In the genomic region with DNA sequence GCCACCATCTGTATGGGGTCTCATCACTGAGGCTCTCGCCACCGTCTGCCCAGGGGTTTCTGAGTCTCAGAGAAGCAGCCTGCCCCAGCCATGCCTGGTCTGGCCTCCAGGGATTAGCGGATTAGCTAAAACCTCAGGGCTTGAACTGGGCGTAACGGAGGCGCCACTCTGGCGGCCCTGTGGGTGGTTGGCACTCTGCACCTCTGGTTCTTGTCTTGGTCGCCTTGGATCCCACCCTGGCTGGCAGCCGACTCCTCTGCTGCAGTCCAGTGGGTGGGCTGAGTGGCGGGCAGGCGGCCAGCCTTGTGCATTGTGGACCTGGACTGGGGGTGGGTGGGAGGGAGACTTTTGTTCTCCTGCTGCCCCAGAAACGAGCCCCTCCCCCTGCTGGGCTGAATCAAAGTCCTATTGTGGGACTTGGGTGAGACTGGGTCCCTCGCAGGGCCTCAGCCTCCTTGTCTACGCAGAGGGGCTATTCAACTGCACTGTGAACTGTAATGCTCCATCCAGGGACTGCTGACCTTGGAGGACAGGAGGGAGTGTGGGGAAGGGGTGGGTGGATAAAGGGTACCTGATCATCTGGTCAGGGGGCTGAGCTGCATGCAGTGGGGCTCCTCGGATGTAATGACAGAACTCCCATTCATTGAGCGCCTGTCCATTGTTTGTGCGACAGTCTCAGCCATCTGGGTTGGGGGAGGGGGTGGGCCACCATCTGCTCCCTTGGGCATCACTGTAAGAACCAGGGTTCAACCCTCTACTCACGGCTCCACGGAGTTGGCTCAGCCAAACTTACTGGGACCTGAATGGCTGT, we compare ENCODE assay signal across 13 cellular contexts. TPM values are rescaled to one million over a fixed set of nuclear protein-coding genes. Genes with fewer than 3 reads are reported as not detected.
A peak's percentile ranks its signal among the peaks of the same experiment; 100 is the strongest.
DNase-seq lines count a peak whose midpoint lies in the region; ATAC-seq and TF ChIP-seq lines count a peak whose summit lies in the region.
"Had no signal": no experiment of that assay in that cellular context is flagged by ENCODE, and none has a peak within 500 bp of the region (broad histone marks: within the 10 kb centered on the region; RNA-seq: fewer than 3 reads in every experiment).

No MANE protein-coding gene starts in this region.

- H3K4me1 ChIP-seq in gastroesophageal sphincter, result peaks cover 0 to 9% (median 0%) of the 10 kb centered on the region in 3 donors

- TF ChIP-seq POLR2A in gastroesophageal sphincter (IDR thresholded peaks at IDR 0.05), result no peak

- in situ Hi-C loops in G401 (cut with HindIII; ENCODE audit: low sequenced_read_pairs), result no loop called here

- intact Hi-C loops in posterior vena cava (cut with DNase I), result no loop called here

- DNase-seq in G401 (ENCODE audit: low spot score), result peak; percentile 9
- peak; percentile 95 to 98 for DNase-seq in NCI-H524 (lab: John Stamatoyannopoulos, UW)
- peak; percentile 73 for DNase-seq in posterior vena cava (ENCODE audit: low spot score)
- no peak for DNase-seq in GM19238 (ENCODE audit: insufficient read length, low spot score)
- DNase-seq in mucosa of gallbladder (ENCODE audit: low spot score), result no peak
- DNase-seq: activated CD8-positive, alpha-beta memory T cell treated with anti-CD3 and anti-CD28 coated beads for 24 hours; activated gamma-delta T cell treated with Interleukin-2 at 50 U/mL for 16 hours; CD4-positive, CD25-positive, alpha-beta regulatory T cell; NCI-H2081; stimulated activated naive CD4-positive, alpha-beta T cell treated with Interleukin-2 at 50 U/mL for 16 hours had no signal

- WGBS in gastroesophageal sphincter (ENCODE audit: low coverage in 1 of 2), 2 donors, result 60 to 80% methylated on average over 1 to 3 of the region's 19 CpGs

- TF ChIP-seq CTCF in gastroesophageal sphincter (IDR thresholded peaks at IDR 0.05), result no peak

- no peaks in the 10 kb centered on the region for H3K36me3 ChIP-seq in gastroesophageal sphincter

- TF ChIP-seq EP300 in gastroesophageal sphincter (IDR thresholded peaks at IDR 0.05), result no peak

- ATAC-seq in gastroesophageal sphincter (peak; percentile 41), HG02840 (IDR thresholded peaks at IDR 0.05; ENCODE audit: low FRiP score, unreplicated experiment) (no peak), HG03045 (IDR thresholded peaks at IDR 0.05; ENCODE audit: unreplicated experiment) (no peak)

- H3K27me3 ChIP-seq in gastroesophageal sphincter, result peaks cover 16% of the 10 kb centered on the region

- H3K4me3 ChIP-seq in gastroesophageal sphincter, result no peak overlapping the region

- H3K27ac ChIP-seq in gastroesophageal sphincter, result no peak overlapping the region

- H3K9me3 ChIP-seq in gastroesophageal sphincter, result no peaks in the 10 kb centered on the region

RNA-seq across cellular contexts. Expression of a gene that starts 23.9 kb away (rescaled TPM):
- total RNA-seq in G401 (2014; rRNA removed; shearing (Covaris generic)), result not detected in 2 replicates
- total RNA-seq in gastroesophageal sphincter (not detected), posterior vena cava (not detected), mucosa of gallbladder (not detected)
- total RNA-seq: CD4-positive, CD25-positive, alpha-beta regulatory T cell had no signal

RNA-seq across cellular contexts. Expression of a gene that starts 27.2 kb away (rescaled TPM):
- not detected in 2 replicates for total RNA-seq in G401 (2014; rRNA removed; shearing (Covaris generic))
- total RNA-seq in gastroesophageal sphincter, result 100 to 1,000 TPM in 1 of 4 donors, under 1 TPM in 2, not detected in 1; 0.13 to 138 (median 0.15) TPM
- not detected for total RNA-seq in posterior vena cava
- 0.17 TPM for total RNA-seq in mucosa of gallbladder
- total RNA-seq: CD4-positive, CD25-positive, alpha-beta regulatory T cell had no signal

RNA-seq across cellular contexts. Expression of a gene that starts 51.1 kb away (rescaled TPM):
- total RNA-seq in G401 (2014; rRNA removed; shearing (Covaris generic)), result not detected in 2 replicates
- not detected for total RNA-seq in gastroesophageal sphincter
- total RNA-seq in posterior vena cava, result not detected
- not detected for total RNA-seq in mucosa of gallbladder
- total RNA-seq: CD4-positive, CD25-positive, alpha-beta regulatory T cell had no signal

Comparison
In these comparisons a context has a peak if more than half of its experiments do, and no peak if none do; other contexts are left out.
1. DNase-seq: peak in G401 (single experiment), NCI-H524 (2 of 2) and posterior vena cava (single experiment); none in GM19238 (single experiment) and mucosa of gallbladder (single experiment).